Comparison of ENCODE assay signal across 15 cellular contexts in genomic region chr7:27133409-27134157, GRCh38. TPM values are rescaled to one million over a fixed set of nuclear protein-coding genes. Genes with fewer than 3 reads are reported as not detected.
DNase-seq lines count a peak whose midpoint lies in the region; ATAC-seq and TF ChIP-seq lines count a peak whose summit lies in the region.
"Had no signal": no experiment of that assay in that cellular context is flagged by ENCODE, and none has a peak within 500 bp of the region (broad histone marks: within the 10 kb centered on the region; RNA-seq: fewer than 3 reads in every experiment).

No MANE protein-coding gene starts in this region.

- H3K9ac ChIP-seq in mammary epithelial cell (ENCODE audit: insufficient read depth, low read length): peak overlapping the region; percentile 31

- H3K36me3 ChIP-seq in mammary epithelial cell (ENCODE audit: insufficient read depth, low read length) (no peaks in the 10 kb centered on the region), upper lobe of left lung (no peaks in the 10 kb centered on the region)
- H3K36me3 ChIP-seq: adrenal gland, vagina had no signal

- H3K4me2 ChIP-seq in mammary epithelial cell (ENCODE audit: insufficient read depth, low read depth, low read length): peak overlapping the region; percentile 49

- H3K4me3 ChIP-seq in mammary epithelial cell (replicated peaks in 1 of 3; ENCODE audit: insufficient read depth in 1 of 3, low read depth in 2 of 3, low read length in 3 of 3) (no peak overlapping the region), upper lobe of left lung (no peak overlapping the region)
- H3K4me3 ChIP-seq: adrenal gland, vagina had no signal

- peak overlapping the region; percentile 65 for H3K27ac ChIP-seq in mammary epithelial cell (ENCODE audit: insufficient read depth, low read depth, low read length)
- H3K27ac ChIP-seq in upper lobe of left lung: peak overlapping the region; percentile 49 to 60 (median 55)
- H3K27ac ChIP-seq: vagina had no signal

- H4K20me1 ChIP-seq in mammary epithelial cell (ENCODE audit: insufficient read depth, low read length): no peaks in the 10 kb centered on the region

- ATAC-seq in activated naive CD8-positive, alpha-beta T cell treated with anti-CD3 and anti-CD28 coated beads, Interleukin-2, amount 50 U/mL, for 24 hours: no peak
- ATAC-seq in upper lobe of left lung (ENCODE audit: low FRiP score in 2 of 2) (no peak), GM18868 (IDR thresholded peaks at IDR 0.05; ENCODE audit: unreplicated experiment) (no peak)
- ATAC-seq: activated CD8-positive, alpha-beta memory T cell treated with anti-CD3 and anti-CD28 coated beads, Interleukin-2, amount 10 ng/mL, durations not matched to agents 7 days and 5 days had no signal

- H3K4me3 Mint-ChIP-seq in activated naive CD8-positive, alpha-beta T cell: no peak overlapping the region
- no peak overlapping the region for H3K4me3 Mint-ChIP-seq in activated naive CD8-positive, alpha-beta T cell treated with anti-CD3 and anti-CD28 coated beads, Interleukin-2, amount 50 U/mL, for 24 hours
- peak overlapping the region; percentile 87 for H3K4me3 Mint-ChIP-seq in mesothelial cell of epicardium
- H3K4me3 Mint-ChIP-seq: activated CD8-positive, alpha-beta memory T cell treated with anti-CD3 and anti-CD28 coated beads, Interleukin-2, amount 10 ng/mL, durations not matched to agents 7 days and 5 days had no signal

- no peak for TF ChIP-seq EP300 in upper lobe of left lung (IDR thresholded peaks at IDR 0.05)

- peak overlapping the region; percentile 6 for H3K27ac Mint-ChIP-seq in activated naive CD8-positive, alpha-beta T cell
- H3K27ac Mint-ChIP-seq in activated naive CD8-positive, alpha-beta T cell treated with anti-CD3 and anti-CD28 coated beads, Interleukin-2, amount 50 U/mL, for 24 hours: no peak overlapping the region
- H3K27ac Mint-ChIP-seq in mesothelial cell of epicardium: peak overlapping the region; percentile 100
- H3K27ac Mint-ChIP-seq: activated CD8-positive, alpha-beta memory T cell treated with anti-CD3 and anti-CD28 coated beads, Interleukin-2, amount 10 ng/mL, durations not matched to agents 7 days and 5 days had no signal

- H3K27me3 ChIP-seq in mammary epithelial cell (ENCODE audit: insufficient read depth, low read length) (no peaks in the 10 kb centered on the region), upper lobe of left lung (peaks cover 0 to 13% (median 0%) of the 10 kb centered on the region in 4 donors)
- H3K27me3 ChIP-seq: adrenal gland, vagina had no signal

- peaks cover 17% of the 10 kb centered on the region for H3K4me1 Mint-ChIP-seq in activated naive CD8-positive, alpha-beta T cell (ENCODE audit: low read depth)
- peaks cover 32% of the 10 kb centered on the region for H3K4me1 Mint-ChIP-seq in activated naive CD8-positive, alpha-beta T cell treated with anti-CD3 and anti-CD28 coated beads, Interleukin-2, amount 50 U/mL, for 24 hours
- H3K4me1 Mint-ChIP-seq in mesothelial cell of epicardium: peaks cover 84% of the 10 kb centered on the region

- TF ChIP-seq CTCF in mammary epithelial cell (conservative IDR thresholded peaks at IDR 0.05 in 1 of 2, IDR thresholded peaks at IDR 0.05 in 1 of 2; ENCODE audit: extremely low read depth in 1 of 2, insufficient read depth in 1 of 2, low read depth in 1 of 2, low read length in 2 of 2) (no peak), mesothelial cell of epicardium (IDR thresholded peaks at IDR 0.05; ENCODE audit: unreplicated experiment) (no peak), upper lobe of left lung (IDR thresholded peaks at IDR 0.05) (no peak)

- H2AFZ ChIP-seq in mammary epithelial cell (ENCODE audit: low read depth, low read length): no peak overlapping the region

- dilution Hi-C loops in mammary epithelial cell (cut with HindIII; ENCODE audit: low sequenced_read_pairs): loop anchor here (5.0 kb wide), 1 partner anchor 276 kb away; no protein-coding TSS in a partner anchor

- no peaks in the 10 kb centered on the region for H3K9me3 ChIP-seq in mammary epithelial cell (replicated peaks; ENCODE audit: insufficient read depth, low read length)
- no peaks in the 10 kb centered on the region for H3K9me3 ChIP-seq in upper lobe of left lung
- H3K9me3 ChIP-seq: adrenal gland, vagina had no signal

- no peaks in the 10 kb centered on the region for H3K9me3 Mint-ChIP-seq in activated naive CD8-positive, alpha-beta T cell (ENCODE audit: low read depth)
- H3K9me3 Mint-ChIP-seq in activated naive CD8-positive, alpha-beta T cell treated with anti-CD3 and anti-CD28 coated beads, Interleukin-2, amount 50 U/mL, for 24 hours: no peaks in the 10 kb centered on the region
- no peaks in the 10 kb centered on the region for H3K9me3 Mint-ChIP-seq in mesothelial cell of epicardium

- DNase-seq in activated naive CD8-positive, alpha-beta T cell treated with anti-CD3 and anti-CD28 coated beads, Interleukin-2, amount 50 U/mL, for 24 hours: no peak
- DNase-seq in mammary epithelial cell (peak; percentile 57), mesothelial cell of epicardium (ENCODE audit: low spot score in 2 of 2, unreplicated experiment in 2 of 2) (no peak), upper lobe of left lung (peak in 1 of 2 donors; percentile 15), cardiac septum (ENCODE audit: low spot score) (no peak), medulla oblongata (ENCODE audit: extremely low spot score) (no peak)
- DNase-seq: NCI-H1092 treated with DMSO at 0.1 percent for 48 hours, NCI-H510A, SHP77 treated with DMSO at 0.1 percent for 48 hours had no signal

- intact Hi-C loops in mammary epithelial cell (cut with micrococcal nuclease) (no loop called here), cardiac septum (cut with DNase I) (loop anchor here (5.0 kb wide), 1 partner anchor 271 kb away; the partner anchor contains the start of gene SKAP2)

- 78% methylated on average over 17 of the region's 17 CpGs for WGBS in mammary epithelial cell (ENCODE audit: low coverage, missing lambda C conversion rate)
- 35 to 42% methylated on average over 17 of the region's 17 CpGs for WGBS in upper lobe of left lung, 2 donors

- in situ Hi-C loops in mammary epithelial cell (cut with MboI; ENCODE audit: low sequenced_read_pairs in 2 of 2): no loop called here

- H3K79me2 ChIP-seq in mammary epithelial cell (ENCODE audit: insufficient read depth, low read length): peaks cover 27% of the 10 kb centered on the region

- H3K36me3 Mint-ChIP-seq in activated naive CD8-positive, alpha-beta T cell: no peaks in the 10 kb centered on the region
- H3K36me3 Mint-ChIP-seq in activated naive CD8-positive, alpha-beta T cell treated with anti-CD3 and anti-CD28 coated beads, Interleukin-2, amount 50 U/mL, for 24 hours (ENCODE audit: low read depth): no peaks in the 10 kb centered on the region
- peaks cover 19% of the 10 kb centered on the region for H3K36me3 Mint-ChIP-seq in mesothelial cell of epicardium
- H3K36me3 Mint-ChIP-seq: activated CD8-positive, alpha-beta memory T cell treated with anti-CD3 and anti-CD28 coated beads, Interleukin-2, amount 10 ng/mL, durations not matched to agents 7 days and 5 days had no signal

- CTCF ChIA-PET in mammary epithelial cell (lab: Charles Lee; ENCODE audit: low non-redundant PET): interaction anchor here (0.6 kb wide), 1 partner anchor 1043 kb away, joined by 3 read pairs; no protein-coding TSS in a partner anchor

- no TSS peak for BruUV-seq in mammary epithelial cell (replicated peaks; lab: Mats Ljungman, UMichigan)

- H3K27me3 Mint-ChIP-seq in activated naive CD8-positive, alpha-beta T cell: peaks cover 32% of the 10 kb centered on the region
- H3K27me3 Mint-ChIP-seq in activated naive CD8-positive, alpha-beta T cell treated with anti-CD3 and anti-CD28 coated beads, Interleukin-2, amount 50 U/mL, for 24 hours: peaks cover 64% of the 10 kb centered on the region
- no peaks in the 10 kb centered on the region for H3K27me3 Mint-ChIP-seq in mesothelial cell of epicardium (ENCODE audit: low read depth)

- TF ChIP-seq POLR2A in upper lobe of left lung (IDR thresholded peaks at IDR 0.05): no peak

- peaks cover 57% of the 10 kb centered on the region for H3K4me1 ChIP-seq in mammary epithelial cell (ENCODE audit: insufficient read depth, low read length)
- peaks cover 32 to 49% (median 34%) of the 10 kb centered on the region in 4 donors for H3K4me1 ChIP-seq in upper lobe of left lung

RNA-seq across cellular contexts. Expression of gene HOXA4, which starts 3.0 kb away (rescaled TPM):
- total RNA-seq in mammary epithelial cell (1 to 10 TPM in 1 of 2 donors, not detected in 1; 1.5 TPM), mesothelial cell of epicardium (51.0 to 55.9 TPM (median 54.7 TPM) in 3 replicates), upper lobe of left lung (10 to 100 TPM in 1 of 6 donors, 1 to 10 TPM in 5; 1.5 to 10.5 (median 6.2) TPM), cardiac septum (1.1 TPM)
- polyA plus RNA-seq in mammary epithelial cell: 1.8 TPM
- 9.3 TPM for polyA minus RNA-seq in mammary epithelial cell
- total RNA-seq: activated CD8-positive, alpha-beta memory T cell treated with anti-CD3 and anti-CD28 coated beads, Interleukin-2, amount 10 ng/mL, durations not matched to agents 7 days and 5 days; frontal cortex had no signal

RNA-seq across cellular contexts. Expression of gene HOXA5, which starts 9.9 kb away (rescaled TPM):
- total RNA-seq in mammary epithelial cell (10 to 100 TPM in 1 of 2 donors, 1 to 10 TPM in 1; 9.1 to 11.0 TPM), mesothelial cell of epicardium (128 to 133 TPM (median 133 TPM) in 3 replicates), upper lobe of left lung (10 to 100 TPM in 5 of 6 donors, 1 to 10 TPM in 1; 7.8 to 79.9 (median 16.9) TPM), cardiac septum (0.30 TPM)
- polyA plus RNA-seq in mammary epithelial cell: 8.6 TPM
- 4.3 TPM for polyA minus RNA-seq in mammary epithelial cell
- total RNA-seq: activated CD8-positive, alpha-beta memory T cell treated with anti-CD3 and anti-CD28 coated beads, Interleukin-2, amount 10 ng/mL, durations not matched to agents 7 days and 5 days; frontal cortex had no signal

RNA-seq across cellular contexts. Expression of gene HOXA6, which starts 14.0 kb away (rescaled TPM):
- total RNA-seq in mammary epithelial cell: 1 to 10 TPM; 3.1 to 4.7 TPM
- 0.71 TPM for polyA plus RNA-seq in mammary epithelial cell
- polyA minus RNA-seq in mammary epithelial cell: 1.1 TPM
- total RNA-seq in mesothelial cell of epicardium: 43.7 to 45.6 TPM (median 44.4 TPM) in 3 replicates
- total RNA-seq in upper lobe of left lung: 1 to 10 TPM in 4 of 6 donors, under 1 TPM in 1, not detected in 1; 0.61 to 8.4 (median 4.0) TPM
- total RNA-seq in cardiac septum: not detected
- total RNA-seq: activated CD8-positive, alpha-beta memory T cell treated with anti-CD3 and anti-CD28 coated beads, Interleukin-2, amount 10 ng/mL, durations not matched to agents 7 days and 5 days; frontal cortex had no signal

RNA-seq across cellular contexts. Expression of gene HOXA3, which starts 18.8 kb away (rescaled TPM):
- total RNA-seq in mammary epithelial cell (1 to 10 TPM; 2.0 to 9.9 TPM), mesothelial cell of epicardium (197 to 209 TPM (median 201 TPM) in 3 replicates), upper lobe of left lung (10 to 100 TPM in 1 of 6 donors, 1 to 10 TPM in 3, under 1 TPM in 2; 0.20 to 11.4 (median 3.5) TPM), cardiac septum (0.40 TPM)
- 1.4 TPM for polyA plus RNA-seq in mammary epithelial cell
- polyA minus RNA-seq in mammary epithelial cell: 0.83 TPM
- total RNA-seq: activated CD8-positive, alpha-beta memory T cell treated with anti-CD3 and anti-CD28 coated beads, Interleukin-2, amount 10 ng/mL, durations not matched to agents 7 days and 5 days; frontal cortex had no signal

RNA-seq across cellular contexts. Expression of gene HOXA7, which starts 22.9 kb away (rescaled TPM):
- 1 to 10 TPM; 2.3 to 8.0 TPM for total RNA-seq in mammary epithelial cell
- polyA plus RNA-seq in mammary epithelial cell: 3.9 TPM
- 3.7 TPM for polyA minus RNA-seq in mammary epithelial cell
- 17.4 to 18.9 TPM (median 17.9 TPM) in 3 replicates for total RNA-seq in mesothelial cell of epicardium
- total RNA-seq in upper lobe of left lung: 1 to 10 TPM in 3 of 6 donors, under 1 TPM in 1, not detected in 2; 0.46 to 3.3 (median 2.5) TPM
- total RNA-seq in cardiac septum: not detected
- total RNA-seq: activated CD8-positive, alpha-beta memory T cell treated with anti-CD3 and anti-CD28 coated beads, Interleukin-2, amount 10 ng/mL, durations not matched to agents 7 days and 5 days; frontal cortex had no signal
